Comparison of ENCODE assay signal across 21 cellular contexts in genomic region chr20:56634735-56635422, GRCh38. TPM values are rescaled to one million over a fixed set of nuclear protein-coding genes. Genes with fewer than 3 reads are reported as not detected.
A peak's percentile ranks its signal among the peaks of the same experiment; 100 is the strongest.
DNase-seq lines count a peak whose midpoint lies in the region; ATAC-seq and TF ChIP-seq lines count a peak whose summit lies in the region.
"Had no signal": no experiment of that assay in that cellular context is flagged by ENCODE, and none has a peak within 500 bp of the region (broad histone marks: within the 10 kb centered on the region; RNA-seq: fewer than 3 reads in every experiment).

No MANE protein-coding gene starts in this region.

- peaks cover 17% of the 10 kb centered on the region for H3K4me1 Mint-ChIP-seq in type B pancreatic cell (ENCODE audit: unreplicated experiment)
- H3K4me1 Mint-ChIP-seq in stimulated activated naive B cell treated with anti-CD40 and anti-IgM and Interleukin-4, amounts not matched to agents 10 μg/mL and 1 μg/mL and 100 μg/mL, for 72 hours, result peaks cover 1 to 4% of the 10 kb centered on the region in 2 donors

- H3K27ac Mint-ChIP-seq in type B pancreatic cell, result peak overlapping the region; percentile 19
- H3K27ac Mint-ChIP-seq in stimulated activated naive B cell treated with anti-CD40 and anti-IgM and Interleukin-4, amounts not matched to agents 10 μg/mL and 1 μg/mL and 100 μg/mL, for 72 hours, result no peak overlapping the region
- H3K27ac Mint-ChIP-seq: activated CD4-positive, alpha-beta T cell treated with anti-CD3 and anti-CD28 coated beads, Interleukin-2, amount 10 ng/mL, durations not matched to agents 7 days and 5 days; T-cell had no signal

- H3K27me3 ChIP-seq in HUES6 (ENCODE audit: control insufficient read depth, insufficient read depth, low read length) (peaks cover 18% of the 10 kb centered on the region; the same call in 1 of the 2 replicates), MG63 (no peaks in the 10 kb centered on the region)

- H3K9me3 ChIP-seq in HUES6 (ENCODE audit: control insufficient read depth, insufficient read depth, low read depth, low read length) (no peaks in the 10 kb centered on the region), MG63 (no peaks in the 10 kb centered on the region)
- H3K9me3 ChIP-seq: pancreas, upper lobe of left lung had no signal

- H3K36me3 ChIP-seq in HUES6 (ENCODE audit: control insufficient read depth, insufficient read depth, low read length) (peaks cover 75% of the 10 kb centered on the region), MG63 (peaks cover 8% of the 10 kb centered on the region; the same call in 1 of the 2 replicates)
- H3K36me3 ChIP-seq: pancreas had no signal

- peaks cover 51% of the 10 kb centered on the region for H3K4me1 ChIP-seq in HUES6 (ENCODE audit: control insufficient read depth, insufficient read depth, low read length)
- H3K4me1 ChIP-seq: pancreas had no signal

- H3K9me3 Mint-ChIP-seq in type B pancreatic cell, result no peaks in the 10 kb centered on the region
- no peaks in the 10 kb centered on the region for H3K9me3 Mint-ChIP-seq in stimulated activated naive B cell treated with anti-CD40 and anti-IgM and Interleukin-4, amounts not matched to agents 10 μg/mL and 1 μg/mL and 100 μg/mL, for 72 hours
- H3K9me3 Mint-ChIP-seq: activated CD4-positive, alpha-beta T cell treated with anti-CD3 and anti-CD28 coated beads, Interleukin-2, amount 10 ng/mL, durations not matched to agents 7 days and 5 days; T-cell had no signal

- TF ChIP-seq CTCF in type B pancreatic cell (conservative IDR thresholded peaks at IDR 0.05) (peak; percentile 1), omental fat pad (IDR thresholded peaks at IDR 0.05) (no peak)

- H3K9ac ChIP-seq in HUES6 (ENCODE audit: low read length), result peak overlapping the region; percentile 39

- DNase-seq in astrocyte of the hippocampus (ENCODE audit: low read depth, low spot score), result peak; percentile 62
- peak; percentile 43 for DNase-seq in iPS-NIHi7 (ENCODE audit: extremely low spot score)
- DNase-seq in type B pancreatic cell (ENCODE audit: extremely low spot score, unreplicated experiment), result no peak
- DNase-seq in G401 (ENCODE audit: low spot score), result no peak
- DNase-seq in MG63, result no peak
- DNase-seq in stimulated activated naive B cell treated with anti-CD40 and anti-IgM and Interleukin-4, amounts not matched to agents 10 μg/mL and 1 μg/mL and 100 μg/mL, for 72 hours, result no peak
- no peak for DNase-seq in omental fat pad (ENCODE audit: low spot score)
- DNase-seq: activated CD4-positive, alpha-beta T cell treated with anti-CD3 and anti-CD28 coated beads, Interleukin-2, amount 10 ng/mL, durations not matched to agents 7 days and 5 days; activated CD8-positive, alpha-beta memory T cell treated with anti-CD3 and anti-CD28 coated beads, Interleukin-2, amount 50 U/mL, for 48 hours; activated gamma-delta T cell treated with Interleukin-2 at 50 U/mL for 16 hours; caudate nucleus; erythroblast; NCI-H187 treated with DMSO at 0.1 percent for 48 hours; pancreas; stimulated activated CD4-positive, alpha-beta T cell treated with anti-CD3 and anti-CD28 coated beads, Interleukin-2, amount 100 ng/mL, for 24 hours; stimulated activated naive CD8-positive, alpha-beta T cell treated with anti-CD3 and anti-CD28 coated beads, Interleukin-15, Interleukin-2, amounts not matched to agents 100 U/mL and 50 U/mL, for 24 hours; T-cell; upper lobe of left lung had no signal

- no peak for ATAC-seq in stimulated activated naive B cell treated with anti-CD40 and anti-IgM and Interleukin-4, amounts not matched to agents 10 μg/mL and 1 μg/mL and 100 μg/mL, for 72 hours (replicated peaks)
- no peak for ATAC-seq in omental fat pad (ENCODE audit: low FRiP score)
- ATAC-seq: pancreas; Right ventricle myocardium inferior; stimulated activated naive CD8-positive, alpha-beta T cell treated with anti-CD3 and anti-CD28 coated beads, Interleukin-15, Interleukin-2, amounts not matched to agents 100 U/mL and 50 U/mL, for 24 hours; T-cell had no signal

- in situ Hi-C loops in G401 (cut with HindIII; ENCODE audit: low sequenced_read_pairs), result no loop called here

- H3K4me3 ChIP-seq in HUES6 (ENCODE audit: low read depth, low read length) (no peak overlapping the region), MG63 (no peak overlapping the region)
- H3K4me3 ChIP-seq: pancreas, upper lobe of left lung had no signal

- H3K36me3 Mint-ChIP-seq in type B pancreatic cell, result peaks cover 42% of the 10 kb centered on the region
- no peaks in the 10 kb centered on the region for H3K36me3 Mint-ChIP-seq in stimulated activated naive B cell treated with anti-CD40 and anti-IgM and Interleukin-4, amounts not matched to agents 10 μg/mL and 1 μg/mL and 100 μg/mL, for 72 hours
- H3K36me3 Mint-ChIP-seq: T-cell had no signal

- H3K27me3 Mint-ChIP-seq in type B pancreatic cell, result peaks cover 65% of the 10 kb centered on the region
- peaks cover 37 to 66% of the 10 kb centered on the region in 2 donors for H3K27me3 Mint-ChIP-seq in stimulated activated naive B cell treated with anti-CD40 and anti-IgM and Interleukin-4, amounts not matched to agents 10 μg/mL and 1 μg/mL and 100 μg/mL, for 72 hours

- peak overlapping the region; percentile 61 for H3K4me3 Mint-ChIP-seq in type B pancreatic cell
- H3K4me3 Mint-ChIP-seq in stimulated activated naive B cell treated with anti-CD40 and anti-IgM and Interleukin-4, amounts not matched to agents 10 μg/mL and 1 μg/mL and 100 μg/mL, for 72 hours, result no peak overlapping the region
- H3K4me3 Mint-ChIP-seq: activated CD4-positive, alpha-beta T cell treated with anti-CD3 and anti-CD28 coated beads, Interleukin-2, amount 10 ng/mL, durations not matched to agents 7 days and 5 days; T-cell had no signal

- H3K27ac ChIP-seq in HUES6 (ENCODE audit: low read depth, low read length), result peak overlapping the region; percentile 24; the same call in 1 of the 2 replicates
- H3K27ac ChIP-seq: pancreas, upper lobe of left lung had no signal

RNA-seq across cellular contexts. Expression of gene TFAP2C, which starts 5.8 kb away (rescaled TPM):
- total RNA-seq in type B pancreatic cell (ENCODE audit: low replicate concordance) (20.5 and 71.7 TPM in 2 replicates), omental fat pad (10 to 100 TPM in 2 of 4 donors, 1 to 10 TPM in 2; 2.7 to 13.7 (median 7.2) TPM)
- 0.12 and 0.27 TPM in 2 replicates for total RNA-seq in G401 (2014; rRNA removed; shearing (Covaris generic))
- total RNA-seq in MG63 (2014; rRNA removed; shearing (Covaris generic); ENCODE audit: low replicate concordance), result 1.6 and 2.6 TPM in 2 replicates
- total RNA-seq: activated CD4-positive, alpha-beta T cell treated with anti-CD3 and anti-CD28 coated beads, Interleukin-2, amount 10 ng/mL, durations not matched to agents 7 days and 5 days; myocyte had no signal

Comparison
In these comparisons a context has a peak if more than half of its experiments do, and no peak if none do; other contexts are left out.
1. DNase-seq: peak in astrocyte of the hippocampus (single experiment) and iPS-NIHi7 (single experiment); none in type B pancreatic cell (single experiment), G401 (single experiment), MG63 (single experiment), stimulated activated naive B cell treated with anti-CD40 and anti-IgM and Interleukin-4, amounts not matched to agents 10 μg/mL and 1 μg/mL and 100 μg/mL, for 72 hours (single experiment) and omental fat pad (single experiment).